1 cellular context compared by ENCODE assay signal in genomic region chr12:33994857-33995808, GRCh38.
TF ChIP-seq lines count a peak whose summit lies in the region.

No MANE protein-coding gene starts in this region.

TF ChIP-seq in SK-N-SH, 30 proteins besides CTCF, POLR2A, EP300 and RAD21 (continued from another document):
- TF ChIP-seq, protein P1, sequence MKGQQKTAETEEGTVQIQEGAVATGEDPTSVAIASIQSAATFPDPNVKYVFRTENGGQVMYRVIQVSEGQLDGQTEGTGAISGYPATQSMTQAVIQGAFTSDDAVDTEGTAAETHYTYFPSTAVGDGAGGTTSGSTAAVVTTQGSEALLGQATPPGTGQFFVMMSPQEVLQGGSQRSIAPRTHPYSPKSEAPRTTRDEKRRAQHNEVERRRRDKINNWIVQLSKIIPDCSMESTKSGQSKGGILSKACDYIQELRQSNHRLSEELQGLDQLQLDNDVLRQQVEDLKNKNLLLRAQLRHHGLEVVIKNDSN (IDR thresholded peaks at IDR 0.05; ENCODE audit: borderline replicate concordance, low read depth): no peak
- no peak for TF ChIP-seq RXRA (IDR thresholded peaks at IDR 0.05; ENCODE audit: borderline replicate concordance, low read depth)
- no peak for TF ChIP-seq CHD2 (IDR thresholded peaks at IDR 0.05; ENCODE audit: low read length, partially characterized antibody)
- no peak for TF ChIP-seq SMC3 (IDR thresholded peaks at IDR 0.05; ENCODE audit: low read depth, low read length)
- TF ChIP-seq, protein P2, sequence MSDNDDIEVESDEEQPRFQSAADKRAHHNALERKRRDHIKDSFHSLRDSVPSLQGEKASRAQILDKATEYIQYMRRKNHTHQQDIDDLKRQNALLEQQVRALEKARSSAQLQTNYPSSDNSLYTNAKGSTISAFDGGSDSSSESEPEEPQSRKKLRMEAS (IDR thresholded peaks at IDR 0.05; ENCODE audit: low read depth): no peak
- no peak for TF ChIP-seq TEAD4 (IDR thresholded peaks at IDR 0.05; ENCODE audit: borderline replicate concordance, insufficient read depth)
- no peak for TF ChIP-seq MXI1 (IDR thresholded peaks at IDR 0.05; ENCODE audit: low read depth, low read length)
- no peak for TF ChIP-seq TCF12 (IDR thresholded peaks at IDR 0.05)
- no peak for TF ChIP-seq FOSL2 (IDR thresholded peaks at IDR 0.05; ENCODE audit: borderline replicate concordance, low read depth)
